13 cellular contexts compared by ENCODE assay signal in genomic region chr10:78952686-78953085, GRCh38.
DNase-seq lines count a peak whose midpoint lies in the region; ATAC-seq and TF ChIP-seq lines count a peak whose summit lies in the region.
"Had no signal": no experiment of that assay in that cellular context is flagged by ENCODE, and none has a peak within 500 bp of the region (broad histone marks: within the 10 kb centered on the region; RNA-seq: fewer than 3 reads in every experiment).

No MANE protein-coding gene starts in this region.

- no peak for TF ChIP-seq POLR2A in spleen (IDR thresholded peaks at IDR 0.05)

- POLR2A ChIA-PET in naive thymus-derived CD8-positive, alpha-beta T cell (lab: Charles Lee): no interaction called here

- H3K27ac Mint-ChIP-seq in naive thymus-derived CD8-positive, alpha-beta T cell: peak overlapping the region in 1 of 10 donors; percentile 15
- H3K27ac Mint-ChIP-seq in Calu3 (ENCODE audit: unreplicated experiment): no peak overlapping the region

- H3K36me3 ChIP-seq in spleen: no peaks in the 10 kb centered on the region

- no peaks in the 10 kb centered on the region for H3K27me3 ChIP-seq in spleen (replicated peaks in 1 of 7)

- H3K9me3 Mint-ChIP-seq in naive thymus-derived CD8-positive, alpha-beta T cell: no peaks in the 10 kb centered on the region
- H3K9me3 Mint-ChIP-seq in Calu3 (ENCODE audit: low read depth, unreplicated experiment): no peaks in the 10 kb centered on the region
- H3K9me3 Mint-ChIP-seq: central memory CD8-positive, alpha-beta T cell had no signal

- H3K27me3 Mint-ChIP-seq in naive thymus-derived CD8-positive, alpha-beta T cell: peaks cover 0 to 2% (median 0%) of the 10 kb centered on the region in 5 donors
- H3K27me3 Mint-ChIP-seq in Calu3 (ENCODE audit: unreplicated experiment): no peaks in the 10 kb centered on the region
- H3K27me3 Mint-ChIP-seq: central memory CD8-positive, alpha-beta T cell had no signal

- H3K4me3 ChIP-seq in foreskin fibroblast (ENCODE audit: low read depth in 1 of 2, low read length in 2 of 2) (no peak overlapping the region), spleen (no peak overlapping the region)
- H3K4me3 ChIP-seq: PC-9 had no signal

- no peak overlapping the region for H3K4me3 Mint-ChIP-seq in naive thymus-derived CD8-positive, alpha-beta T cell
- H3K4me3 Mint-ChIP-seq in Calu3 (ENCODE audit: low read depth, unreplicated experiment): no peak overlapping the region
- H3K4me3 Mint-ChIP-seq: central memory CD8-positive, alpha-beta T cell had no signal

- H3K4me1 Mint-ChIP-seq in naive thymus-derived CD8-positive, alpha-beta T cell: peaks cover 0 to 4% (median 1%) of the 10 kb centered on the region in 4 donors
- no peaks in the 10 kb centered on the region for H3K4me1 Mint-ChIP-seq in Calu3 (ENCODE audit: low read depth, unreplicated experiment)
- H3K4me1 Mint-ChIP-seq: central memory CD8-positive, alpha-beta T cell had no signal

- no peaks in the 10 kb centered on the region for H3K36me3 Mint-ChIP-seq in naive thymus-derived CD8-positive, alpha-beta T cell
- H3K36me3 Mint-ChIP-seq in Calu3 (ENCODE audit: insufficient read depth, unreplicated experiment): no peaks in the 10 kb centered on the region

- BruUV-seq in Calu3 (replicated peaks; lab: Mats Ljungman, UMichigan): no TSS peak

- WGBS in spleen, 5 donors: 36 to 48% (median 42%) methylated on average over 5 to 6 of the region's 6 CpGs

- intact Hi-C loops in spleen (cut with DNase I; ENCODE audit: low total_unique reads): no loop called here
- intact Hi-C loops in Calu3 (cut with micrococcal nuclease; ENCODE audit: unreplicated experiment): no loop called here

- H3K4me1 ChIP-seq in spleen: peaks cover 5 to 26% (median 14%) of the 10 kb centered on the region in 6 donors

- CTCF ChIA-PET in Calu3 (lab: Charles Lee): interaction anchor here (0.6 to 1.2 kb wide), 3 partner anchors 12 to 1042 kb away, joined by 3 to 4 read pairs (median 3); no protein-coding TSS in a partner anchor

- ATAC-seq in GM18861 (IDR thresholded peaks at IDR 0.05; ENCODE audit: unreplicated experiment): peak; percentile 16
- no peak for ATAC-seq in naive thymus-derived CD8-positive, alpha-beta T cell

- no peaks in the 10 kb centered on the region for H3K9me3 ChIP-seq in spleen

- TF ChIP-seq CTCF in foreskin fibroblast (IDR thresholded peaks at IDR 0.05; ENCODE audit: low read depth, low read length) (no peak), spleen (IDR thresholded peaks at IDR 0.05 in 8 of 11, conservative IDR thresholded peaks at IDR 0.05 in 3 of 11) (no peak), Calu3 (IDR thresholded peaks at IDR 0.05; ENCODE audit: unreplicated experiment) (no peak)

- DNase-seq in RPMI7951 (ENCODE audit: low read depth) (peak; percentile 99), foreskin fibroblast (peak; percentile 69 to 88), spleen (no peak), NCI-H2029 treated with DMSO at 0.1 percent for 48 hours (lab: John Stamatoyannopoulos, UW) (no peak), Calu3 (no peak), NOMO-1 treated with dmso at 0.1 percent for 144 hours (lab: John Stamatoyannopoulos, UW; ENCODE audit: unreplicated experiment) (no peak)
- no peak for DNase-seq in naive thymus-derived CD8-positive, alpha-beta T cell
- DNase-seq: activated T-cell treated with anti-CD3 and anti-CD28 coated beads, Interleukin-2, amount 50 U/mL, for 48 hours; NCI-H187 treated with DMSO at 0.1 percent for 48 hours; PC-9; retina had no signal

- H3K27ac ChIP-seq in spleen: peak overlapping the region in 6 of 8 donors; percentile 51 to 71 (median 66)
- H3K27ac ChIP-seq: PC-9 had no signal

Comparison
In these comparisons a context has a peak if more than half of its experiments do, and no peak if none do; other contexts are left out.
1. DNase-seq: peak in RPMI7951 (single experiment) and foreskin fibroblast (2 of 2); none in spleen (single experiment), naive thymus-derived CD8-positive, alpha-beta T cell (0 of 10), NCI-H2029 treated with DMSO at 0.1 percent for 48 hours (single experiment), Calu3 (single experiment) and NOMO-1 treated with dmso at 0.1 percent for 144 hours (single experiment).